ENCODE assay signal across 9 cellular contexts in the genomic region with DNA sequence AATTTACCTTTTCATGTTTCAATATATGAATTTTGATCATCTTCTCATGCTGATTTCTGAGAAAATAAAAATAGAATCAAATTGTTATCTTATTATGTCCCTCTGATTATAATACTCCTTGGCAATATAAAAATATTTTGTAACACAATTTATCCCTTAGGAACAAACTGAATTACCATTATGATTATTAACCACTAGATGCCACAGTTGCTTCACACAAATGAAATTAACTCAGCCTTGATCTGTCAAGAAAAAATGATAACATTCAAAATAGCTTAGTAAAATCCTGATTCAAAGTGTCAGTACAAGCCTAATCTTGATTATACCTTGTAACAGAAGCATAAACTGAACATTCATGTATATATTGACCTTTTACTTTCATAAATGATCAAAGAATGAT. TPM values are rescaled to one million over a fixed set of nuclear protein-coding genes. Genes with fewer than 3 reads are reported as not detected.
A peak's percentile ranks its signal among the peaks of the same experiment; 100 is the strongest.
DNase-seq lines count a peak whose midpoint lies in the region; ATAC-seq and TF ChIP-seq lines count a peak whose summit lies in the region.
"Had no signal": no experiment of that assay in that cellular context is flagged by ENCODE, and none has a peak within 500 bp of the region (broad histone marks: within the 10 kb centered on the region; RNA-seq: fewer than 3 reads in every experiment).

No MANE protein-coding gene starts in this region.

- H3K9me3 Mint-ChIP-seq in HFFc6 = no peaks in the 10 kb centered on the region
- no peaks in the 10 kb centered on the region for H3K9me3 Mint-ChIP-seq in stimulated activated naive CD8-positive, alpha-beta T cell treated with anti-CD3 and anti-CD28 coated beads, Interleukin-15, amount 100 ng/mL, for 72 hours
- H3K9me3 Mint-ChIP-seq: stimulated activated naive B cell treated with anti-CD40 and anti-IgM and Interleukin-4, amounts not matched to agents 10 μg/mL and 1 μg/mL and 100 μg/mL, for 72 hours had no signal

- no peak overlapping the region for H3K4me3 Mint-ChIP-seq in HFFc6
- no peak overlapping the region for H3K4me3 Mint-ChIP-seq in stimulated activated naive CD8-positive, alpha-beta T cell treated with anti-CD3 and anti-CD28 coated beads, Interleukin-15, amount 100 ng/mL, for 72 hours
- H3K4me3 Mint-ChIP-seq: stimulated activated naive B cell treated with anti-CD40 and anti-IgM and Interleukin-4, amounts not matched to agents 10 μg/mL and 1 μg/mL and 100 μg/mL, for 72 hours had no signal

- H3K4me2 ChIP-seq in fibroblast of lung (ENCODE audit: extremely low read depth, insufficient read depth, low read length) = no peak overlapping the region

- no peaks in the 10 kb centered on the region for H4K20me1 ChIP-seq in fibroblast of lung (ENCODE audit: control insufficient read depth, extremely low read depth, insufficient read depth, low read length)

- no peaks in the 10 kb centered on the region for H3K79me2 ChIP-seq in fibroblast of lung (ENCODE audit: control insufficient read depth, insufficient read depth, low read length)

- CTCF ChIA-PET in RWPE1 (lab: Yijun Ruan, JAX) = interaction anchor here (0.5 to 0.8 kb wide), 4 partner anchors 540 to 1336 kb away, joined by 3 to 5 read pairs (median 3); no protein-coding TSS in a partner anchor

- no peak overlapping the region for H2AFZ ChIP-seq in fibroblast of lung (ENCODE audit: low read length)

- H3K9me3 ChIP-seq in fibroblast of lung (ENCODE audit: control insufficient read depth, insufficient read depth, low read depth, low read length) = no peaks in the 10 kb centered on the region

- POLR2A ChIA-PET in RWPE1 (lab: Yijun Ruan, JAX; ENCODE audit: low non-redundant PET) = no interaction called here

- H3K36me3 ChIP-seq in fibroblast of lung (ENCODE audit: control insufficient read depth, insufficient read depth, low read length) = no peaks in the 10 kb centered on the region

- H3K27ac ChIP-seq in RWPE1 (no peak overlapping the region), fibroblast of lung (ENCODE audit: insufficient read depth, low read length) (no peak overlapping the region)

- TF ChIP-seq CTCF in HFFc6 (IDR thresholded peaks at IDR 0.05) (peak; percentile 36; the same call in 1 of the 2 replicates), RWPE1 (conservative IDR thresholded peaks at IDR 0.05; ENCODE audit: low read depth) (peak; percentile 71), fibroblast of lung (conservative IDR thresholded peaks at IDR 0.05 in 1 of 2, IDR thresholded peaks at IDR 0.05 in 1 of 2; ENCODE audit: low read depth in 1 of 2, low read length in 2 of 2) (peak in 1 of 2 donors; percentile 34), retinal pigment epithelial cell (conservative IDR thresholded peaks at IDR 0.05; ENCODE audit: low read depth, low read length) (peak; percentile 32)

- no peaks in the 10 kb centered on the region for H3K36me3 Mint-ChIP-seq in HFFc6 (ENCODE audit: low read depth)

- no peak for DNase-seq in HFFc6
- no peak for DNase-seq in RWPE1 (ENCODE audit: low spot score)
- peak; percentile 23 to 58 for DNase-seq in fibroblast of lung (ENCODE audit: low read depth in 2 of 2)
- DNase-seq in retinal pigment epithelial cell (ENCODE audit: low read depth) = no peak
- no peak for DNase-seq in stimulated activated naive CD8-positive, alpha-beta T cell treated with anti-CD3 and anti-CD28 coated beads, Interleukin-15, amount 100 ng/mL, for 72 hours
- DNase-seq in GF-D8 (lab: John Stamatoyannopoulos, UW) = no peak
- no peak for DNase-seq in MV-4-11 (lab: John Stamatoyannopoulos, UW)
- DNase-seq: activated CD4-positive, alpha-beta T cell treated with anti-CD3 and anti-CD28 coated beads for 48 hours; stimulated activated naive B cell treated with anti-CD40 and anti-IgM and Interleukin-4, amounts not matched to agents 10 μg/mL and 1 μg/mL and 100 μg/mL, for 72 hours had no signal

- no peak overlapping the region for H3K4me3 ChIP-seq in fibroblast of lung (replicated peaks in 1 of 4; ENCODE audit: control extremely low read depth in 1 of 4, insufficient read depth in 1 of 4, low read depth in 3 of 4, low read length in 4 of 4)
- H3K4me3 ChIP-seq in retinal pigment epithelial cell (ENCODE audit: low read length) = no peak overlapping the region

- no peaks in the 10 kb centered on the region for H3K4me1 ChIP-seq in fibroblast of lung (ENCODE audit: control insufficient read depth, extremely low read depth, insufficient read depth, low read length)

- peaks cover 6% of the 10 kb centered on the region for H3K4me1 Mint-ChIP-seq in HFFc6 (ENCODE audit: low read depth)
- H3K4me1 Mint-ChIP-seq in stimulated activated naive CD8-positive, alpha-beta T cell treated with anti-CD3 and anti-CD28 coated beads, Interleukin-15, amount 100 ng/mL, for 72 hours = peaks cover 8% of the 10 kb centered on the region

- no peak for ATAC-seq in stimulated activated naive CD8-positive, alpha-beta T cell treated with anti-CD3 and anti-CD28 coated beads, Interleukin-15, amount 100 ng/mL, for 72 hours
- ATAC-seq: stimulated activated naive B cell treated with anti-CD40 and anti-IgM and Interleukin-4, amounts not matched to agents 10 μg/mL and 1 μg/mL and 100 μg/mL, for 72 hours had no signal

- H3K27ac Mint-ChIP-seq in HFFc6 = no peak overlapping the region
- H3K27ac Mint-ChIP-seq in stimulated activated naive CD8-positive, alpha-beta T cell treated with anti-CD3 and anti-CD28 coated beads, Interleukin-15, amount 100 ng/mL, for 72 hours = no peak overlapping the region
- H3K27ac Mint-ChIP-seq: stimulated activated naive B cell treated with anti-CD40 and anti-IgM and Interleukin-4, amounts not matched to agents 10 μg/mL and 1 μg/mL and 100 μg/mL, for 72 hours had no signal

- H3K27me3 ChIP-seq in fibroblast of lung (ENCODE audit: control insufficient read depth, insufficient read depth, low read length) = peaks cover 5% of the 10 kb centered on the region

- H3K27me3 Mint-ChIP-seq in HFFc6 (ENCODE audit: insufficient read depth) = peaks cover 9% of the 10 kb centered on the region; the same call in 1 of the 2 replicates
- H3K27me3 Mint-ChIP-seq in stimulated activated naive CD8-positive, alpha-beta T cell treated with anti-CD3 and anti-CD28 coated beads, Interleukin-15, amount 100 ng/mL, for 72 hours = peaks cover 33% of the 10 kb centered on the region

- no peak overlapping the region for H3K9ac ChIP-seq in fibroblast of lung (ENCODE audit: insufficient read depth, low read length)

RNA-seq across cellular contexts. Expression of a gene that starts 4.8 kb away (rescaled TPM):
- under 1 TPM in 4 of 6 experiments, not detected in 2; 0.07 to 0.19 (median 0.07) TPM for total RNA-seq in HFFc6 (2021; fragmentation: NEBNext Ultra II Directional; extraction: Animal tissue kit (Norgen Biotek cat#: 25700))
- total RNA-seq in fibroblast of lung = 0.99 and 1.3 TPM in 2 replicates
- 0.51 and 0.76 TPM in 2 replicates for polyA plus RNA-seq in fibroblast of lung
- 0.61 and 0.76 TPM in 2 replicates for polyA plus RNA-seq in fibroblast of lung (2012)
- 0.55 TPM in 1 of 2 replicates, not detected in the other for polyA minus RNA-seq in fibroblast of lung (ENCODE audit: low replicate concordance)

Comparison
In these comparisons a context has a peak if more than half of its experiments do, and no peak if none do; other contexts are left out.
1. DNase-seq: peak in fibroblast of lung (2 of 2); none in HFFc6 (single experiment), RWPE1 (single experiment), retinal pigment epithelial cell (single experiment), stimulated activated naive CD8-positive, alpha-beta T cell treated with anti-CD3 and anti-CD28 coated beads, Interleukin-15, amount 100 ng/mL, for 72 hours (0 of 2), GF-D8 (single experiment) and MV-4-11 (single experiment).